ENCODE assay signal across 8 cellular contexts in the genomic region with DNA sequence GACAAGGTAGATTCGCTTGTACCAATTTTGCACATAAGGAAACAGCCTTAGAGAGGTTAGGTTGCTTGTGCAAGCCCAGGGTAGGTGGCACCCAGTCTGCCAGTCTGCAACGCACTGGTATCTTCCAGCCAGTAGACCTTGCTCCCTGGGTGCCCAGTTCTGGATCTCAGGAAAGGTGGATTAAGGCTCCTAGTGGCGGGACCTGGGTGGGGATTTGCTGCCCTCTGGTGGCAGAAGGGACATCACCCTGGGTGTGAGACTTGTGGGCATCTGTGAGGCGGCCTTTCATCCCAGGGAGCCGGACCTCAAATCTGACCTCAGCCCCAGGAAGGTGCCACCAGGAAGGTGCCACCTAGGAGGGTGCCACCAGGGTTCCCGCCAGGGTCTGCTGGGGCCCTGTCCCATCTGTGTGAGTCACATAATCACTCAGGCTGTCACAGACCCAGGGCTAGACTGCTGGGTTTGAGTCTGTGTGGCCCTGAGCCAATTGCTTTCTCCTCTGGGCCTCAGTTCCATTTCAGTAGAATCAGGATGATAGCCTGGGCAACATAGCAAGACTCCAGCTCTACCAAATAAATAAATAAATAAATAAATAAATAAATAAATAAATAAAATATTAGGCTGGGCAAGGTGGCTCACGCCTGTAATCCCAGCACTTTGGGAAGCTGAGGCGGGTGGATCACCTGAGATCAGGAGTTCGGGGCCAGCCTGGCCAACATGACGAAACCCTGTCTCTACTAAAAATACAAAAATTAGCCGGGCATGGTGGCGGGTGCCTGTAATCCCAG. TPM values are rescaled to one million over a fixed set of nuclear protein-coding genes. Genes with fewer than 3 reads are reported as not detected.
DNase-seq lines count a peak whose midpoint lies in the region; ATAC-seq and TF ChIP-seq lines count a peak whose summit lies in the region.

No MANE protein-coding gene starts in this region.

- peaks cover 3 to 19% (median 14%) of the 10 kb centered on the region in 3 donors for H3K4me1 Mint-ChIP-seq in naive B cell

- no peak overlapping the region for H3K4me3 Mint-ChIP-seq in naive B cell

- ATAC-seq in naive B cell (ENCODE audit: low read depth in 2 of 2): peak; percentile 64 to 76
- no peak for ATAC-seq in GM18909 (IDR thresholded peaks at IDR 0.05; ENCODE audit: poor library complexity, unreplicated experiment)

- no peaks in the 10 kb centered on the region for H3K27me3 Mint-ChIP-seq in naive B cell

- no peaks in the 10 kb centered on the region for H3K9me3 Mint-ChIP-seq in naive B cell

- H3K27ac Mint-ChIP-seq in naive B cell: peak overlapping the region in 2 of 6 donors; percentile 18 to 42

- H3K36me3 Mint-ChIP-seq in naive B cell: no peaks in the 10 kb centered on the region

- TF ChIP-seq POLR2A in erythroblast (IDR thresholded peaks at IDR 0.05; ENCODE audit: low read length): no peak

- DNase-seq in D341Med (ENCODE audit: low spot score) (peak; percentile 87), HK-2 (ENCODE audit: unreplicated experiment) (peak; percentile 88), NOMO-1 treated with DMSO at 0.1 percent for 48 hours (lab: John Stamatoyannopoulos, UW; ENCODE audit: unreplicated experiment) (peak; percentile 63), activated T-cell treated with anti-CD3 and anti-CD28 coated beads for 1 hour (ENCODE audit: low read depth) (peak; percentile 59), erythroblast (lab: John Stamatoyannopoulos, UW) (peak; percentile 67 to 86), naive B cell (peak; percentile 65)
- DNase-seq in stimulated activated CD8-positive, alpha-beta memory T cell treated with anti-CD3 and anti-CD28 coated beads, Interleukin-7, amount 100 ng/mL, for 4 hours (ENCODE audit: low read depth in 2 of 2): peak; percentile 24 to 40

RNA-seq across cellular contexts. Expression of a gene that starts 5.3 kb away (rescaled TPM):
- 10 to 100 TPM; 13.1 to 28.6 (median 17.4) TPM for polyA plus RNA-seq in naive B cell (ENCODE audit: low read depth in 6 of 6)

RNA-seq across cellular contexts. Expression of a gene that starts 34.6 kb away (rescaled TPM):
- under 1 TPM in 3 of 6 donors, not detected in 3; 0.18 to 0.41 (median 0.20) TPM for polyA plus RNA-seq in naive B cell (ENCODE audit: low read depth in 6 of 6)

RNA-seq across cellular contexts. Expression of a gene that starts 42.5 kb away (rescaled TPM):
- polyA plus RNA-seq in naive B cell (ENCODE audit: low read depth in 6 of 6): 100 to 1,000 TPM; 236 to 340 (median 260) TPM

Comparison
In these comparisons a context has a peak if more than half of its experiments do, and no peak if none do; other contexts are left out.
1. DNase-seq: peak in every context shown above with its lines; median percentile 88 in HK-2; 87 in D341Med; 76 in erythroblast; 65 in naive B cell; 63 in NOMO-1 treated with DMSO at 0.1 percent for 48 hours; 59 in activated T-cell treated with anti-CD3 and anti-CD28 coated beads for 1 hour; 32 in stimulated activated CD8-positive, alpha-beta memory T cell treated with anti-CD3 and anti-CD28 coated beads, Interleukin-7, amount 100 ng/mL, for 4 hours.